ENCODE assay signal across 23 cellular contexts in the genomic region with DNA sequence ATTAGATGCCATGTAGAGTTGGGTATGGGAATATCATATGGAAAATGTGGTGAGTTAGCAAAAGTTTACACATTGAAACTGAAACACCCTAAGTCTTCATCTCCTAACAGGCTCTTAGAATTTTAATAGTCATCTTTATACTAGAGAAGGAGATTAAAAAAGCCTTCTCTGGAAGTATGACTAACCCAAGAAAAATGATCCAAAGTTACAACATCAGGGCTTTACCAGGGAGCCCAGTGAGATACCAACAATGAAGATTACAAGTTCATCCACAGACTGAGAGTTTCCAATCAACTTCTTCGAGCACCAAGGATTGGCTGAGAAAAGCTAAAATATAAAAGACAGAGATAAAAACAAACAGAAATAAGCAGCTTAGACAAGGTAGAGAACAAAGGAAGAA.
A peak's percentile ranks its signal among the peaks of the same experiment; 100 is the strongest.
DNase-seq lines count a peak whose midpoint lies in the region; ATAC-seq and TF ChIP-seq lines count a peak whose summit lies in the region.
"Had no signal": no experiment of that assay in that cellular context is flagged by ENCODE, and none has a peak within 500 bp of the region (broad histone marks: within the 10 kb centered on the region; RNA-seq: fewer than 3 reads in every experiment).

No MANE protein-coding gene starts in this region.

- no peak overlapping the region for H3K27ac ChIP-seq in RWPE2 (ENCODE audit: poor library complexity, severe bottlenecking)
- H3K27ac ChIP-seq: C4-2B had no signal

- H3K36me3 ChIP-seq in RWPE2 (ENCODE audit: low read depth): no peaks in the 10 kb centered on the region
- H3K36me3 ChIP-seq: MG63 had no signal

- peak; percentile 80 for ATAC-seq in RWPE2 (ENCODE audit: low read depth)

- H3K27me3 ChIP-seq in RWPE2 (ENCODE audit: insufficient read depth, poor library complexity, severe bottlenecking): no peaks in the 10 kb centered on the region
- H3K27me3 ChIP-seq: MG63 had no signal

- no peaks in the 10 kb centered on the region for H3K4me1 ChIP-seq in RWPE2 (ENCODE audit: insufficient read depth, poor library complexity, severe bottlenecking)

- no peaks in the 10 kb centered on the region for H3K9me3 ChIP-seq in RWPE2 (ENCODE audit: severe bottlenecking)
- H3K9me3 ChIP-seq: MG63 had no signal

- H3K4me3 ChIP-seq in AG10803 (ENCODE audit: low read length) (no peak overlapping the region), RWPE2 (ENCODE audit: severe bottlenecking) (no peak overlapping the region), epithelial cell of esophagus (ENCODE audit: low read length) (no peak overlapping the region)
- H3K4me3 ChIP-seq: MG63 had no signal

- DNase-seq in AG10803 (ENCODE audit: low read depth) (peak; percentile 4), RWPE2 (ENCODE audit: low spot score) (no peak), epithelial cell of esophagus (ENCODE audit: low read depth) (peak; percentile 63), iris pigment epithelial cell (ENCODE audit: low read depth) (peak; percentile 11), NCI-H2196 (lab: John Stamatoyannopoulos, UW; ENCODE audit: unreplicated experiment) (no peak), cerebellar cortex (ENCODE audit: low spot score) (no peak), NCI-H2081 treated with DMSO at 0.1 percent for 48 hours (lab: John Stamatoyannopoulos, UW) (no peak)
- DNase-seq: 8988T, AML-193, DMS53, EL, GF-D8, H9, HFFc6, Kasumi-1, MG63, NCI-H1417, NCI-H187, NCI-H226, NCI-H510A treated with DMSO at 0.1 percent for 48 hours, NCI-H774, Right ventricle myocardium superior had no signal

- TF ChIP-seq CTCF in AG10803 (conservative IDR thresholded peaks at IDR 0.05; ENCODE audit: low read length) (no peak), RWPE2 (IDR thresholded peaks at IDR 0.05; ENCODE audit: poor library complexity, severe bottlenecking) (no peak), epithelial cell of esophagus (IDR thresholded peaks at IDR 0.05; ENCODE audit: insufficient read depth, low read depth, low read length, missing control alignments) (no peak)

Comparison
In these comparisons a context has a peak if more than half of its experiments do, and no peak if none do; other contexts are left out.
1. DNase-seq: peak in AG10803 (single experiment), epithelial cell of esophagus (single experiment) and iris pigment epithelial cell (single experiment); none in RWPE2 (single experiment), NCI-H2196 (single experiment), cerebellar cortex (single experiment) and NCI-H2081 treated with DMSO at 0.1 percent for 48 hours (single experiment).